In genomic region chr3:5019411-5020261, GRCh38 we compare ENCODE assay signal across 8 cellular contexts. TPM values are rescaled to one million over a fixed set of nuclear protein-coding genes. Genes with fewer than 3 reads are reported as not detected.
DNase-seq lines count a peak whose midpoint lies in the region; ATAC-seq and TF ChIP-seq lines count a peak whose summit lies in the region.

No MANE protein-coding gene starts in this region.

- no peak for TF ChIP-seq CTCF in CD8-positive, alpha-beta T cell (IDR thresholded peaks at IDR 0.05)

- no peaks in the 10 kb centered on the region for H3K36me3 ChIP-seq in CD8-positive, alpha-beta T cell (ENCODE audit: insufficient read depth, low read length)

- no peak overlapping the region for H3K27ac ChIP-seq in CD8-positive, alpha-beta T cell (ENCODE audit: low read depth, low read length)

- peak overlapping the region; percentile 6 for H3K27ac Mint-ChIP-seq in CD8-positive, alpha-beta T cell

- peaks cover 21% of the 10 kb centered on the region for H3K4me1 ChIP-seq in CD8-positive, alpha-beta T cell (ENCODE audit: insufficient read depth, low read length)

- peaks cover 33% of the 10 kb centered on the region for H3K4me1 Mint-ChIP-seq in CD8-positive, alpha-beta T cell (ENCODE audit: low read depth)

- POLR2A ChIA-PET in CD8-positive, alpha-beta T cell (lab: Charles Lee) = interaction anchor here (1.0 kb wide), 1 partner anchor 36 kb away, joined by 4 read pairs; no protein-coding TSS in a partner anchor

- no peaks in the 10 kb centered on the region for H3K36me3 Mint-ChIP-seq in CD8-positive, alpha-beta T cell

- no peak overlapping the region for H3K4me3 ChIP-seq in CD8-positive, alpha-beta T cell (ENCODE audit: low read depth, low read length)

- ATAC-seq in CD8-positive, alpha-beta T cell = peak; percentile 87
- no peak for ATAC-seq in HG03097 (IDR thresholded peaks at IDR 0.05; ENCODE audit: low FRiP score, unreplicated experiment)
- ATAC-seq in HG03280 (IDR thresholded peaks at IDR 0.05; ENCODE audit: unreplicated experiment) = no peak

- H3K9me3 Mint-ChIP-seq in CD8-positive, alpha-beta T cell = no peaks in the 10 kb centered on the region

- CTCF ChIA-PET in CD8-positive, alpha-beta T cell (lab: Charles Lee) = interaction anchor here (1.0 to 1.2 kb wide), 2 partner anchors 38 to 39 kb away, joined by 3 read pairs; no protein-coding TSS in a partner anchor

- H3K4me3 Mint-ChIP-seq in CD8-positive, alpha-beta T cell = peak overlapping the region; percentile 38

- peak; percentile 46 to 87 (median 79) for DNase-seq in CD8-positive, alpha-beta T cell
- DNase-seq in activated CD4-positive, alpha-beta T cell treated with anti-CD3 and anti-CD28 coated beads for 24 hours (ENCODE audit: low read depth in 2 of 2) = peak; percentile 53 to 57
- DNase-seq in central memory CD4-positive, alpha-beta T cell = peak; percentile 86
- DNase-seq in stimulated activated CD4-positive, alpha-beta T cell treated with anti-CD3 and anti-CD28 coated beads, Interleukin-1b, Interleukin-23, amount 100 ng/mL, for 4 hours (ENCODE audit: low read depth in 2 of 2) = peak; percentile 49 to 71
- no peak for DNase-seq in DMS 273 (lab: John Stamatoyannopoulos, UW; ENCODE audit: unreplicated experiment)
- no peak for DNase-seq in C1 segment of cervical spinal cord (lab: John Stamatoyannopoulos, UW)

- H3K27me3 ChIP-seq in CD8-positive, alpha-beta T cell (ENCODE audit: insufficient read depth, low read length) = no peaks in the 10 kb centered on the region

- intact Hi-C loops in CD8-positive, alpha-beta T cell (cut with DNase I, micrococcal nuclease) = loop anchor here (1.0 to 10.0 kb wide), 4 partner anchors 35 to 505 kb away; partner anchors contain the start of gene BHLHE40 (in 1 of the 2)

- H3K27me3 Mint-ChIP-seq in CD8-positive, alpha-beta T cell (ENCODE audit: low read depth) = peaks cover 2% of the 10 kb centered on the region

- no peaks in the 10 kb centered on the region for H3K9me3 ChIP-seq in CD8-positive, alpha-beta T cell (ENCODE audit: low read length)

RNA-seq across cellular contexts. Expression of gene BHLHE40, which starts 40.4 kb away (rescaled TPM):
- 100 to 1,000 TPM; 246 to 253 TPM for total RNA-seq in CD8-positive, alpha-beta T cell

Comparison
In these comparisons a context has a peak if more than half of its experiments do, and no peak if none do; other contexts are left out.
1. DNase-seq: peak in CD8-positive, alpha-beta T cell (7 of 7), activated CD4-positive, alpha-beta T cell treated with anti-CD3 and anti-CD28 coated beads for 24 hours (2 of 2), central memory CD4-positive, alpha-beta T cell (single experiment) and stimulated activated CD4-positive, alpha-beta T cell treated with anti-CD3 and anti-CD28 coated beads, Interleukin-1b, Interleukin-23, amount 100 ng/mL, for 4 hours (2 of 2); none in DMS 273 (single experiment) and C1 segment of cervical spinal cord (0 of 14).